Comparison of ENCODE assay signal across 1 cellular context in the genomic region with DNA sequence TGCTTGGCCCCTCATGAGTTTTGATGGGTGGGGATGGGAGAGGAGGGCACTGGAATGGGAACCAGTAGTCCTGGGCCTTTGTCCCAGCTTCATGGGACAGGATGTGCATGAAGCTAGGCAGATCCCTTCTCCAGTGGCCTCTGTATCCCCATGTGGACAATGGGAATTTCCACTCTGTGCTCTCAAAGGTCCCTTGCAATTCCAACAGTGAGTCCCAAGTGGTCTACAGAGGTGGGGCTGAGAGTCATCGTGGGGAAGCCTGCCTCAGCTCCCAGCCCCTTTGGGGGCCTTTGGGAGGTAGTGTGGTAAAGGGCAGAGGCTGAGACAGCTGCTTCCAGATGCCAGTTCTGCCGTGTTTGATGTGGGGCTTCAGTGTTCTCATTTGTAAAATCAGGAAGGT.
TF ChIP-seq lines count a peak whose summit lies in the region.

No MANE protein-coding gene starts in this region.

TF ChIP-seq in IMR-90, 13 proteins besides CTCF, POLR2A, EP300 and RAD21 (continued from another document):
- TF ChIP-seq MAZ (IDR thresholded peaks at IDR 0.05; ENCODE audit: borderline replicate concordance, low read depth, low read length) (no peak), BHLHE40 (IDR thresholded peaks at IDR 0.05; ENCODE audit: low read depth, low read length) (no peak), RCOR1 (IDR thresholded peaks at IDR 0.05; ENCODE audit: insufficient replicate concordance, low read length) (no peak), MAFK (IDR thresholded peaks at IDR 0.05; ENCODE audit: low read depth, low read length) (no peak), MXI1 (IDR thresholded peaks at IDR 0.05; ENCODE audit: borderline replicate concordance, low read depth, low read length) (no peak), CEBPB (IDR thresholded peaks at IDR 0.05; ENCODE audit: low read depth, low read length) (no peak), SMC3 (IDR thresholded peaks at IDR 0.05; ENCODE audit: low read depth, low read length) (no peak), NFE2L2 (IDR thresholded peaks at IDR 0.05; ENCODE audit: low read depth, low read length) (no peak)
- TF ChIP-seq, protein P1, sequence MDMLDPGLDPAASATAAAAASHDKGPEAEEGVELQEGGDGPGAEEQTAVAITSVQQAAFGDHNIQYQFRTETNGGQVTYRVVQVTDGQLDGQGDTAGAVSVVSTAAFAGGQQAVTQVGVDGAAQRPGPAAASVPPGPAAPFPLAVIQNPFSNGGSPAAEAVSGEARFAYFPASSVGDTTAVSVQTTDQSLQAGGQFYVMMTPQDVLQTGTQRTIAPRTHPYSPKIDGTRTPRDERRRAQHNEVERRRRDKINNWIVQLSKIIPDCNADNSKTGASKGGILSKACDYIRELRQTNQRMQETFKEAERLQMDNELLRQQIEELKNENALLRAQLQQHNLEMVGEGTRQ (IDR thresholded peaks at IDR 0.05; ENCODE audit: low read depth, low read length): no peak
- TF ChIP-seq, protein P2, sequence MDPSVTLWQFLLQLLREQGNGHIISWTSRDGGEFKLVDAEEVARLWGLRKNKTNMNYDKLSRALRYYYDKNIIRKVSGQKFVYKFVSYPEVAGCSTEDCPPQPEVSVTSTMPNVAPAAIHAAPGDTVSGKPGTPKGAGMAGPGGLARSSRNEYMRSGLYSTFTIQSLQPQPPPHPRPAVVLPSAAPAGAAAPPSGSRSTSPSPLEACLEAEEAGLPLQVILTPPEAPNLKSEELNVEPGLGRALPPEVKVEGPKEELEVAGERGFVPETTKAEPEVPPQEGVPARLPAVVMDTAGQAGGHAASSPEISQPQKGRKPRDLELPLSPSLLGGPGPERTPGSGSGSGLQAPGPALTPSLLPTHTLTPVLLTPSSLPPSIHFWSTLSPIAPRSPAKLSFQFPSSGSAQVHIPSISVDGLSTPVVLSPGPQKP (IDR thresholded peaks at IDR 0.05; ENCODE audit: borderline replicate concordance, low read depth, low read length): no peak
